17 cellular contexts compared by ENCODE assay signal in the genomic region with DNA sequence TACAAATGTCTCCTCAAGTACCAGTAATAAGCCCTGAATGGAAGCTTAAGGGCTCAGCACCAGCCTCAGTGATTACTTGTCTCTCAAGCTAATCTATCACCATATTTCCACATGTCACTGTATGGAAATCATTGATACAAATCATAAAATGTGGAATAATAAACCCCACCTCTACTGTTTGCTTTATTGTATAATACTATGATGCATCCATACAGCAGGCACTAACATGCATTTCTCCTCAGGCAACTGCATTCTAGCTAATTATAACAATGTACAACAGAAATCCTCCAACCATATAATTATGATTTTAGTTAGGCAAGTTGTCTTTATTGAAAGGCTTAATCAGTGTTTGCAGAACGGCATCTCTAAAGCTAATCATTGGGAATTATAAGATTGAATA.
"Had no signal": no experiment of that assay in that cellular context is flagged by ENCODE, and none has a peak within 500 bp of the region (broad histone marks: within the 10 kb centered on the region; RNA-seq: fewer than 3 reads in every experiment).

No MANE protein-coding gene starts in this region.

- H3K4me3 ChIP-seq: SJSA1, SK-N-MC had no signal

- DNase-seq: KBM-7, MV-4-11, NCI-H1048, NCI-H146, NCI-H1694 treated with DMSO at 0.1 percent for 48 hours, NCI-H1930, NCI-H2081, NCI-H2107, NCI-H2227 treated with DMSO at 0.1 percent for 48 hours, NCI-H524 treated with DMSO at 0.1 percent for 48 hours, NCI-H82, Right ventricle myocardium superior, RPMI8226, SIG-M5 had no signal

- H3K4me1 ChIP-seq: SJSA1 had no signal

- H3K27ac ChIP-seq: SJSA1, SK-N-MC had no signal

- H3K27me3 ChIP-seq: SJSA1 had no signal

- FAIRE-seq: RCC 7860 had no signal
